Comparison of ENCODE assay signal across 18 cellular contexts in genomic region chr11:10522921-10523320, GRCh38. TPM values are rescaled to one million over a fixed set of nuclear protein-coding genes. Genes with fewer than 3 reads are reported as not detected.
DNase-seq lines count a peak whose midpoint lies in the region; ATAC-seq, FAIRE-seq and TF ChIP-seq lines count a peak whose summit lies in the region.
"Had no signal": no experiment of that assay in that cellular context is flagged by ENCODE, and none has a peak within 500 bp of the region (broad histone marks: within the 10 kb centered on the region; RNA-seq: fewer than 3 reads in every experiment).

No MANE protein-coding gene starts in this region.

- no peak overlapping the region for H3K4me3 ChIP-seq in Loucy (ENCODE audit: low read length, poor library complexity, severe bottlenecking)
- no peak overlapping the region for H3K4me3 ChIP-seq in endothelial cell of umbilical vein (replicated peaks in 1 of 3; ENCODE audit: insufficient read depth in 1 of 3, low read depth in 1 of 3, low read length in 3 of 3)
- no peak overlapping the region for H3K4me3 ChIP-seq in vagina
- H3K4me3 ChIP-seq in H7 (ENCODE audit: insufficient read depth, low read depth, low read length), result no peak overlapping the region
- H3K4me3 ChIP-seq: right atrium auricular region had no signal

- H3K9me2 ChIP-seq in Loucy (replicated peaks; ENCODE audit: low read depth, low read length), result no peaks in the 10 kb centered on the region

- BruUV-seq in endothelial cell of umbilical vein (replicated peaks; lab: Mats Ljungman, UMichigan), result no TSS peak

- H3K9ac ChIP-seq in Loucy (ENCODE audit: low read depth, low read length, poor library complexity, severe bottlenecking) (peak overlapping the region; percentile 13), endothelial cell of umbilical vein (replicated peaks; ENCODE audit: extremely low read depth, insufficient read depth, low read length) (no peak overlapping the region)

- H3K36me3 ChIP-seq in Loucy (ENCODE audit: insufficient read depth, low read length) (peaks cover 10% of the 10 kb centered on the region; the same call in 1 of the 2 replicates), endothelial cell of umbilical vein (ENCODE audit: control insufficient read depth in 2 of 2, extremely low read depth in 1 of 2, insufficient read depth in 2 of 2, low read length in 2 of 2) (peaks cover 0 to 5% of the 10 kb centered on the region in 2 experiments), vagina (peaks cover 0 to 36% of the 10 kb centered on the region in 2 donors), H7 (replicated peaks; ENCODE audit: control insufficient read depth, insufficient read depth, low read length) (no peaks in the 10 kb centered on the region; the same call in none of the 2 replicates)

- TF ChIP-seq POLR2A in endothelial cell of umbilical vein (IDR thresholded peaks at IDR 0.05; ENCODE audit: low read depth, low read length) (no peak), vagina (IDR thresholded peaks at IDR 0.05) (no peak)

- H3K4me1 ChIP-seq in Loucy (ENCODE audit: insufficient read depth, low read length, poor library complexity, severe bottlenecking) (peaks cover 24% of the 10 kb centered on the region), endothelial cell of umbilical vein (ENCODE audit: control insufficient read depth, extremely low read depth, insufficient read depth, low read length) (peaks cover 56% of the 10 kb centered on the region), vagina (peaks cover 48% of the 10 kb centered on the region)
- H3K4me1 ChIP-seq: right atrium auricular region had no signal

- ATAC-seq in GM19035 (IDR thresholded peaks at IDR 0.05; ENCODE audit: unreplicated experiment), result no peak
- ATAC-seq in sciatic nerve, result no peak
- ATAC-seq: stimulated activated naive CD8-positive, alpha-beta T cell treated with anti-CD3 and anti-CD28 coated beads, Interleukin-15, Interleukin-2, amounts not matched to agents 100 U/mL and 50 U/mL, for 24 hours had no signal

- H2AFZ ChIP-seq in Loucy (ENCODE audit: low read length) (no peak overlapping the region), endothelial cell of umbilical vein (ENCODE audit: low read depth, low read length) (no peak overlapping the region)

- H3K27ac ChIP-seq in endothelial cell of umbilical vein (ENCODE audit: insufficient read depth, low read depth, low read length), result no peak overlapping the region
- peak overlapping the region; percentile 72 for H3K27ac ChIP-seq in vagina
- H3K27ac ChIP-seq: right atrium auricular region had no signal

- DNase-seq in endothelial cell of umbilical vein (ENCODE audit: low read depth, low spot score) (peak; percentile 25), midbrain (lab: John Stamatoyannopoulos, UW) (peak; percentile 62), vagina (ENCODE audit: extremely low spot score in 2 of 2) (peak in 1 of 2 donors; percentile 87), sciatic nerve (ENCODE audit: low spot score) (no peak), H7 (no peak)
- DNase-seq: activated CD4-positive, alpha-beta T cell treated with anti-CD3 and anti-CD28 coated beads for 48 hours; activated gamma-delta T cell; amniotic stem cell; cerebellar nuclear complex; KBM-7; NCI-H2227 treated with DMSO at 0.1 percent for 48 hours; RPMI8226; stimulated activated naive CD8-positive, alpha-beta T cell treated with anti-CD3 and anti-CD28 coated beads, Interleukin-15, Interleukin-2, amounts not matched to agents 100 U/mL and 50 U/mL, for 24 hours had no signal

- no peaks in the 10 kb centered on the region for H3K27me3 ChIP-seq in Loucy (ENCODE audit: insufficient read depth, low read length, poor library complexity, severe bottlenecking)
- H3K27me3 ChIP-seq in endothelial cell of umbilical vein (ENCODE audit: control insufficient read depth in 2 of 2, insufficient read depth in 2 of 2, low read length in 2 of 2), result no peaks in the 10 kb centered on the region
- H3K27me3 ChIP-seq in vagina, result no peaks in the 10 kb centered on the region
- no peaks in the 10 kb centered on the region for H3K27me3 ChIP-seq in H7 (ENCODE audit: control insufficient read depth, insufficient read depth, low read length)
- H3K27me3 ChIP-seq: right atrium auricular region had no signal

- H3K79me2 ChIP-seq in Loucy (ENCODE audit: insufficient read depth, low read length), result no peaks in the 10 kb centered on the region
- no peaks in the 10 kb centered on the region for H3K79me2 ChIP-seq in endothelial cell of umbilical vein (ENCODE audit: control insufficient read depth, insufficient read depth, low read length)

- H4K20me1 ChIP-seq in Loucy (ENCODE audit: insufficient read depth, low read length, poor library complexity, severe bottlenecking) (no peaks in the 10 kb centered on the region), endothelial cell of umbilical vein (replicated peaks; ENCODE audit: control insufficient read depth, extremely low read depth, insufficient read depth, low read length) (no peaks in the 10 kb centered on the region)

- POLR2A ChIA-PET in endothelial cell of umbilical vein (lab: Charles Lee), result no interaction called here

- TF ChIP-seq CTCF in Loucy (conservative IDR thresholded peaks at IDR 0.05; ENCODE audit: low read length) (no peak), endothelial cell of umbilical vein (IDR thresholded peaks at IDR 0.05; ENCODE audit: extremely low read depth in 1 of 2, insufficient read depth in 1 of 2, low read depth in 1 of 2, low read length in 2 of 2) (no peak), vagina (IDR thresholded peaks at IDR 0.05) (no peak)

- H3K9me3 ChIP-seq in Loucy (ENCODE audit: insufficient read depth, low read depth, low read length) (no peaks in the 10 kb centered on the region), endothelial cell of umbilical vein (replicated peaks; ENCODE audit: control insufficient read depth, insufficient read depth, low read length) (no peaks in the 10 kb centered on the region), vagina (no peaks in the 10 kb centered on the region)
- H3K9me3 ChIP-seq: right atrium auricular region had no signal

- FAIRE-seq in endothelial cell of umbilical vein (lab: Jason Lieb, UNC), result no peak
- FAIRE-seq: D721Med had no signal

- dilution Hi-C loops in endothelial cell of umbilical vein (cut with MboI; ENCODE audit: extremely low pct_ligation_motif_present, low sequenced_read_pairs), result no loop called here

- CTCF ChIA-PET in endothelial cell of umbilical vein (lab: Charles Lee), result interaction anchor here (1.2 kb wide), 2 partner anchors 8 to 18 kb away, joined by 3 read pairs; partner anchors contain the start of gene RNF141

- no peaks in the 10 kb centered on the region for H3K9me1 ChIP-seq in endothelial cell of umbilical vein (replicated peaks; ENCODE audit: control insufficient read depth, extremely low read depth, insufficient read depth, low read length)

- peaks cover 2% of the 10 kb centered on the region; the same call in 1 of the 2 replicates for H3F3A ChIP-seq in Loucy (ENCODE audit: low read depth)

- intact Hi-C loops in endothelial cell of umbilical vein (cut with micrococcal nuclease) (no loop called here), vagina (cut with DNase I) (no loop called here), sciatic nerve (cut with DNase I) (no loop called here)

- H3K4me2 ChIP-seq in Loucy (ENCODE audit: low read depth, low read length, poor library complexity, severe bottlenecking), result peak overlapping the region; percentile 63
- H3K4me2 ChIP-seq in endothelial cell of umbilical vein (ENCODE audit: insufficient read depth, low read length), result no peak overlapping the region

TF ChIP-seq in endothelial cell of umbilical vein, 7 proteins besides CTCF, POLR2A, EP300 and RAD21:
- TF ChIP-seq EZH2 (IDR thresholded peaks at IDR 0.05; ENCODE audit: borderline replicate concordance, low read depth, low read length, severe bottlenecking), result no peak
- TF ChIP-seq MAX (IDR thresholded peaks at IDR 0.05; ENCODE audit: insufficient read depth, insufficient read length), result no peak
- no peak for TF ChIP-seq JUN (IDR thresholded peaks at IDR 0.05; ENCODE audit: borderline replicate concordance, insufficient read depth, insufficient read length, low read depth)

RNA-seq across cellular contexts. Expression of gene RNF141, which starts 18.1 kb away (rescaled TPM):
- total RNA-seq in endothelial cell of umbilical vein (31.8 and 32.4 TPM in 2 replicates), vagina (19.2 TPM), sciatic nerve (84.7 TPM)
- polyA plus RNA-seq in endothelial cell of umbilical vein, result 7.1 and 9.4 TPM in 2 replicates
- 9.6 and 10.5 TPM in 2 replicates for polyA plus RNA-seq in endothelial cell of umbilical vein (2011; cell fraction: cytosol; rRNA removed)
- 6.1 and 8.2 TPM in 2 replicates for polyA plus RNA-seq in endothelial cell of umbilical vein (2011; cell fraction: nucleus; rRNA removed)
- 45.7 and 50.3 TPM in 2 replicates for polyA plus RNA-seq in endothelial cell of umbilical vein (2012)
- 12.9 and 15.3 TPM in 2 replicates for polyA minus RNA-seq in endothelial cell of umbilical vein
- 5.2 TPM for polyA minus RNA-seq in endothelial cell of umbilical vein (2011; cell fraction: cytosol; rRNA and poly(A)+ RNA removed)
- polyA minus RNA-seq in endothelial cell of umbilical vein (2011; cell fraction: nucleus; rRNA and poly(A)+ RNA removed), result 7.5 and 12.5 TPM in 2 replicates
- 21.8 and 27.6 TPM in 2 replicates for total RNA-seq in H7 (2014; rRNA removed; shearing (Covaris generic))

RNA-seq across cellular contexts. Expression of gene LYVE1, which starts 45.5 kb away (rescaled TPM):
- total RNA-seq in endothelial cell of umbilical vein (1.5 and 7.6 TPM in 2 replicates), vagina (62.9 TPM), sciatic nerve (48.4 TPM)
- polyA plus RNA-seq in endothelial cell of umbilical vein, result 4.6 and 5.3 TPM in 2 replicates
- polyA plus RNA-seq in endothelial cell of umbilical vein (2011; cell fraction: cytosol; rRNA removed), result 1.9 and 3.3 TPM in 2 replicates
- 3.0 and 3.1 TPM in 2 replicates for polyA plus RNA-seq in endothelial cell of umbilical vein (2011; cell fraction: nucleus; rRNA removed)
- polyA plus RNA-seq in endothelial cell of umbilical vein (2012), result 10.6 and 25.1 TPM in 2 replicates
- 5.2 and 12.6 TPM in 2 replicates for polyA minus RNA-seq in endothelial cell of umbilical vein
- not detected for polyA minus RNA-seq in endothelial cell of umbilical vein (2011; cell fraction: cytosol; rRNA and poly(A)+ RNA removed)
- polyA minus RNA-seq in endothelial cell of umbilical vein (2011; cell fraction: nucleus; rRNA and poly(A)+ RNA removed), result 1.0 and 2.4 TPM in 2 replicates
- 0.11 and 0.55 TPM in 2 replicates for total RNA-seq in H7 (2014; rRNA removed; shearing (Covaris generic))
- total RNA-seq: G401 had no signal

Comparison
In these comparisons a context has a peak if more than half of its experiments do, and no peak if none do; other contexts are left out.
1. DNase-seq: peak in endothelial cell of umbilical vein (single experiment) and midbrain (single experiment); none in sciatic nerve (single experiment) and H7 (single experiment).